Comparison of ENCODE assay signal across 9 cellular contexts in the genomic region with DNA sequence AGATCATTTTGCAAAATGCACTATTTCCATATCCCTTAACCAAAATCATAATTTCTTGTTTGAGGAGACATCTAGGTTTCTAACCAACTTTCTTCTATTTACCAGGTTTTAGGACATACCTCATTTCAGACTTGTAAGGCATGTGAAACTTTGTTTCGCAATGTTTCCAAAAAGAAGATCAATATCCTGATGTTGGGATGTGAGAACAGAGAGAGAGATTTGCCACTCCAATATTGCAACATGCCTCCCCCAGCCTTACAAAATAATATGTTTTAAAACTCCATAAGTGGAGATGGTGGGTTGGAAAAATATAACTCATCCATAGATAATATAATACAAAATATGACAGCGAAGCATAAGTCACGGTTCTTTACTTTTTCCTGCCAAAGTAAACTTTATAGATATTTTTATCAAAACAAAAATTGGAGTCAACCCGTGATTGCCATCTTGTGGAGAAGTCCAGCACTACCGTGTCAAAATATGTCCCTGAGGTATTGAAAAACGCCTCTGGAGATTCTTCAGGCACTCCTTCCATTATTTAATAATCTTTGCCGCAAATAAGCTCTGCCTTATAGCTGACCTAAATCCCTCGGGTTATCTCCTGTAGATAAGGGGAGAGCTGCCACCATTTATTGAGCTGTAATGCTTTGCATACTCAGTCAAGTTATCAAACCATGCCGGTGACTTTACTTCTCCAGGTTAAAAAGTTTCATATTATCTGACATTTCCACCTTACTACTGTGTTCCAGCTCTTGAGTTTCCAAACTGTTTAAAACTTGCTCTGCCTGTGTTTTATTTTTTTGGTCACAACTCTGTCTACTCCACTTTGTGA.
A peak's percentile ranks its signal among the peaks of the same experiment; 100 is the strongest.
DNase-seq lines count a peak whose midpoint lies in the region; ATAC-seq and TF ChIP-seq lines count a peak whose summit lies in the region.
"Had no signal": no experiment of that assay in that cellular context is flagged by ENCODE, and none has a peak within 500 bp of the region (broad histone marks: within the 10 kb centered on the region; RNA-seq: fewer than 3 reads in every experiment).

No MANE protein-coding gene starts in this region.

- no peak overlapping the region for H3K27ac Mint-ChIP-seq in activated naive CD4-positive, alpha-beta T cell treated with anti-CD3 and anti-CD28 coated beads for 36 hours
- H3K27ac Mint-ChIP-seq in WTC11, result no peak overlapping the region
- no peak overlapping the region for H3K27ac Mint-ChIP-seq in activated CD4-positive, alpha-beta memory T cell treated with anti-CD3 and anti-CD28 coated beads, Interleukin-2, amount 10 ng/mL, durations not matched to agents 7 days and 5 days
- H3K27ac Mint-ChIP-seq: activated naive CD8-positive, alpha-beta T cell had no signal

- H3K4me1 ChIP-seq in left lung, result no peaks in the 10 kb centered on the region

- ATAC-seq in WTC11, result peak; percentile 47
- ATAC-seq in left lung, result peak; percentile 65

- no peaks in the 10 kb centered on the region for H3K9me3 ChIP-seq in left lung

- no peaks in the 10 kb centered on the region for H3K9me3 Mint-ChIP-seq in activated naive CD4-positive, alpha-beta T cell treated with anti-CD3 and anti-CD28 coated beads for 36 hours
- H3K9me3 Mint-ChIP-seq in WTC11, result peaks cover 3% of the 10 kb centered on the region; the same call in 1 of the 2 replicates
- H3K9me3 Mint-ChIP-seq in activated CD4-positive, alpha-beta memory T cell treated with anti-CD3 and anti-CD28 coated beads, Interleukin-2, amount 10 ng/mL, durations not matched to agents 7 days and 5 days, result no peaks in the 10 kb centered on the region

- peak; percentile 8 for DNase-seq in activated naive CD4-positive, alpha-beta T cell treated with anti-CD3 and anti-CD28 coated beads for 36 hours
- no peak for DNase-seq in activated naive CD4-positive, alpha-beta T cell treated with anti-CD3 and anti-CD28 coated beads, Interleukin-2, amount 50 U/mL, for 16 hours
- DNase-seq in MV-4-11 (lab: John Stamatoyannopoulos, UW) (peak; percentile 49), WTC11 (ENCODE audit: low spot score) (peak; percentile 15), left lung (no peak)
- DNase-seq in activated CD4-positive, alpha-beta memory T cell treated with anti-CD3 and anti-CD28 coated beads, Interleukin-2, amount 10 ng/mL, durations not matched to agents 7 days and 5 days, result no peak
- no peak for DNase-seq in activated T-cell treated with anti-CD3 and anti-CD28 coated beads, Interleukin-2, amount 50 U/mL, for 1 hour
- DNase-seq in activated effector memory CD4-positive, alpha-beta T cell treated with Interleukin-2 at 50 U/mL for 16 hours, result no peak

- intact Hi-C loops in activated naive CD4-positive, alpha-beta T cell treated with anti-CD3 and anti-CD28 coated beads for 36 hours (cut with micrococcal nuclease), result loop anchor here (10.0 kb wide), 1 partner anchor 199 kb away; no protein-coding TSS in a partner anchor
- intact Hi-C loops in left lung (cut with DNase I), result no loop called here

- no peaks in the 10 kb centered on the region for H3K27me3 ChIP-seq in left lung

- peaks cover 5% of the 10 kb centered on the region for H3K27me3 Mint-ChIP-seq in activated naive CD4-positive, alpha-beta T cell treated with anti-CD3 and anti-CD28 coated beads for 36 hours (ENCODE audit: low read depth)
- H3K27me3 Mint-ChIP-seq in WTC11 (ENCODE audit: low read depth), result no peaks in the 10 kb centered on the region
- no peaks in the 10 kb centered on the region for H3K27me3 Mint-ChIP-seq in activated CD4-positive, alpha-beta memory T cell treated with anti-CD3 and anti-CD28 coated beads, Interleukin-2, amount 10 ng/mL, durations not matched to agents 7 days and 5 days
- H3K27me3 Mint-ChIP-seq: activated naive CD8-positive, alpha-beta T cell had no signal

- H3K4me3 ChIP-seq in left lung, result no peak overlapping the region

- H3K36me3 Mint-ChIP-seq in activated naive CD4-positive, alpha-beta T cell treated with anti-CD3 and anti-CD28 coated beads for 36 hours (ENCODE audit: low read depth), result no peaks in the 10 kb centered on the region
- no peaks in the 10 kb centered on the region for H3K36me3 Mint-ChIP-seq in WTC11
- H3K36me3 Mint-ChIP-seq in activated CD4-positive, alpha-beta memory T cell treated with anti-CD3 and anti-CD28 coated beads, Interleukin-2, amount 10 ng/mL, durations not matched to agents 7 days and 5 days (ENCODE audit: low read depth), result no peaks in the 10 kb centered on the region
- H3K36me3 Mint-ChIP-seq: activated naive CD8-positive, alpha-beta T cell had no signal

- CTCF ChIA-PET in activated naive CD4-positive, alpha-beta T cell treated with anti-CD3 and anti-CD28 coated beads for 36 hours (lab: Charles Lee), result interaction anchor here (0.9 kb wide), 1 partner anchor 9 kb away, joined by 3 read pairs; no protein-coding TSS in a partner anchor
- CTCF ChIA-PET in WTC11 (lab: Charles Lee), result interaction anchor here (1.0 kb wide), 1 partner anchor 93 kb away, joined by 3 read pairs; no protein-coding TSS in a partner anchor
- CTCF ChIA-PET in activated CD4-positive, alpha-beta memory T cell treated with anti-CD3 and anti-CD28 coated beads, Interleukin-2, amount 10 ng/mL, durations not matched to agents 7 days and 5 days (lab: Charles Lee), result interaction anchor here (0.7 to 2.5 kb wide), 2 partner anchors 9 to 796 kb away, joined by 3 to 6 read pairs; no protein-coding TSS in a partner anchor

- POLR2A ChIA-PET in WTC11 (lab: Charles Lee), result no interaction called here
- POLR2A ChIA-PET in activated CD4-positive, alpha-beta memory T cell treated with anti-CD3 and anti-CD28 coated beads, Interleukin-2, amount 10 ng/mL, durations not matched to agents 7 days and 5 days (lab: Charles Lee), result no interaction called here

- no peak overlapping the region for H3K4me3 Mint-ChIP-seq in activated naive CD4-positive, alpha-beta T cell treated with anti-CD3 and anti-CD28 coated beads for 36 hours
- H3K4me3 Mint-ChIP-seq in WTC11, result no peak overlapping the region
- no peak overlapping the region for H3K4me3 Mint-ChIP-seq in activated CD4-positive, alpha-beta memory T cell treated with anti-CD3 and anti-CD28 coated beads, Interleukin-2, amount 10 ng/mL, durations not matched to agents 7 days and 5 days
- H3K4me3 Mint-ChIP-seq: activated naive CD8-positive, alpha-beta T cell had no signal

- no peaks in the 10 kb centered on the region for H3K4me1 Mint-ChIP-seq in activated naive CD4-positive, alpha-beta T cell treated with anti-CD3 and anti-CD28 coated beads for 36 hours (ENCODE audit: low read depth)
- peaks cover 20% of the 10 kb centered on the region for H3K4me1 Mint-ChIP-seq in WTC11
- no peaks in the 10 kb centered on the region for H3K4me1 Mint-ChIP-seq in activated CD4-positive, alpha-beta memory T cell treated with anti-CD3 and anti-CD28 coated beads, Interleukin-2, amount 10 ng/mL, durations not matched to agents 7 days and 5 days

- no peak overlapping the region for H3K27ac ChIP-seq in left lung

- no peaks in the 10 kb centered on the region for H3K36me3 ChIP-seq in left lung

- TF ChIP-seq CTCF in WTC11 (IDR thresholded peaks at IDR 0.05), result no peak
- peak; percentile 36 to 48 for TF ChIP-seq CTCF in left lung (IDR thresholded peaks at IDR 0.05)

TF ChIP-seq in WTC11, 78 proteins besides CTCF, POLR2A, EP300 and RAD21 (continues in another document):
- TF ChIP-seq, protein P1, sequence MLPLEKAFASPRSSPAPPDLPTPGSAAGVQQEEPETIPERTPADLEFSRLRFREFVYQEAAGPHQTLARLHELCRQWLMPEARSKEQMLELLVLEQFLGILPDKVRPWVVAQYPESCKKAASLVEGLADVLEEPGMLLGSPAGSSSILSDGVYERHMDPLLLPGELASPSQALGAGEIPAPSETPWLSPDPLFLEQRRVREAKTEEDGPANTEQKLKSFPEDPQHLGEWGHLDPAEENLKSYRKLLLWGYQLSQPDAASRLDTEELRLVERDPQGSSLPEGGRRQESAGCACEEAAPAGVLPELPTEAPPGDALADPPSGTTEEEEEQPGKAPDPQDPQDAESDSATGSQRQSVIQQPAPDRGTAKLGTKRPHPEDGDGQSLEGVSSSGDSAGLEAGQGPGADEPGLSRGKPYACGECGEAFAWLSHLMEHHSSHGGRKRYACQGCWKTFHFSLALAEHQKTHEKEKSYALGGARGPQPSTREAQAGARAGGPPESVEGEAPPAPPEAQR (CRISPR knock-in tag; IDR thresholded peaks at IDR 0.05), result no peak
- TF ChIP-seq, protein P2, sequence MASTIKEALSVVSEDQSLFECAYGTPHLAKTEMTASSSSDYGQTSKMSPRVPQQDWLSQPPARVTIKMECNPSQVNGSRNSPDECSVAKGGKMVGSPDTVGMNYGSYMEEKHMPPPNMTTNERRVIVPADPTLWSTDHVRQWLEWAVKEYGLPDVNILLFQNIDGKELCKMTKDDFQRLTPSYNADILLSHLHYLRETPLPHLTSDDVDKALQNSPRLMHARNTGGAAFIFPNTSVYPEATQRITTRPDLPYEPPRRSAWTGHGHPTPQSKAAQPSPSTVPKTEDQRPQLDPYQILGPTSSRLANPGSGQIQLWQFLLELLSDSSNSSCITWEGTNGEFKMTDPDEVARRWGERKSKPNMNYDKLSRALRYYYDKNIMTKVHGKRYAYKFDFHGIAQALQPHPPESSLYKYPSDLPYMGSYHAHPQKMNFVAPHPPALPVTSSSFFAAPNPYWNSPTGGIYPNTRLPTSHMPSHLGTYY (CRISPR knock-in tag; IDR thresholded peaks at IDR 0.05), result no peak
- TF ChIP-seq, protein P3, sequence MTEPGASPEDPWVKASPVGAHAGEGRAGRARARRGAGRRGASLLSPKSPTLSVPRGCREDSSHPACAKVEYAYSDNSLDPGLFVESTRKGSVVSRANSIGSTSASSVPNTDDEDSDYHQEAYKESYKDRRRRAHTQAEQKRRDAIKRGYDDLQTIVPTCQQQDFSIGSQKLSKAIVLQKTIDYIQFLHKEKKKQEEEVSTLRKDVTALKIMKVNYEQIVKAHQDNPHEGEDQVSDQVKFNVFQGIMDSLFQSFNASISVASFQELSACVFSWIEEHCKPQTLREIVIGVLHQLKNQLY (CRISPR knock-in tag; IDR thresholded peaks at IDR 0.05), result no peak

Comparison
In these comparisons a context has a peak if more than half of its experiments do, and no peak if none do; other contexts are left out.
1. DNase-seq: peak in activated naive CD4-positive, alpha-beta T cell treated with anti-CD3 and anti-CD28 coated beads for 36 hours (single experiment), MV-4-11 (single experiment) and WTC11 (single experiment); none in activated naive CD4-positive, alpha-beta T cell treated with anti-CD3 and anti-CD28 coated beads, Interleukin-2, amount 50 U/mL, for 16 hours (single experiment), left lung (0 of 2), activated CD4-positive, alpha-beta memory T cell treated with anti-CD3 and anti-CD28 coated beads, Interleukin-2, amount 10 ng/mL, durations not matched to agents 7 days and 5 days (single experiment), activated T-cell treated with anti-CD3 and anti-CD28 coated beads, Interleukin-2, amount 50 U/mL, for 1 hour (single experiment) and activated effector memory CD4-positive, alpha-beta T cell treated with Interleukin-2 at 50 U/mL for 16 hours (single experiment).